34 cellular contexts compared by ENCODE assay signal in the genomic region with DNA sequence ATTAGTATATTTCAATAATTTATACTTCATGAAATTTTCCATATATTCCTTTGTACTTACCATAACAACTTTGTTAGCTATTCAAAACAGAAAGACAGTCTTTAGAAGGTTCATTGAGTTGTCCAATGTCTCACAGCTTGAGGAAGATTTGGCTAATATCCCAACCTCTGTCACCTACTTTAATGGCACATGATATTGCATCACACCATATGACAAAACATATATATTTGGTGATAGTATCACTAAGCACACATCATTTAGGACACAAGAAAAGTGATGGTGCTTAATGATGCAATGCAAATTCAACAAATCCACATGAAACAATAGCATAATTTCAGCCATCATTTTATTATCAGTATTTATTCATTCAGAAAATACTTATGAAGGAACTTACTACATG.
"Had no signal": no experiment of that assay in that cellular context is flagged by ENCODE, and none has a peak within 500 bp of the region (broad histone marks: within the 10 kb centered on the region; RNA-seq: fewer than 3 reads in every experiment).

No MANE protein-coding gene starts in this region.

- H3K4me3 ChIP-seq: adrenal gland, body of pancreas, breast epithelium had no signal

- H3K27me3 Mint-ChIP-seq: activated B cell treated with CpG ODN at 0.5 μM for 24 hours; activated CD4-positive, alpha-beta memory T cell treated with anti-CD3 and anti-CD28 coated beads for 36 hours; activated CD4-positive, alpha-beta T cell treated with anti-CD3 and anti-CD28 coated beads, Interleukin-2, amount 10 ng/mL, durations not matched to agents 24 days and 14 days; activated CD8-positive, alpha-beta T cell treated with anti-CD3 and anti-CD28 coated beads for 36 hours; activated naive CD8-positive, alpha-beta T cell treated with anti-CD3 and anti-CD28 coated beads for 36 hours; activated T-helper 17 cell treated with anti-CD3 and anti-CD28 coated beads, Interleukin-2, amount 50 U/mL, for 72 hours had no signal

- H3K36me3 Mint-ChIP-seq: activated CD4-positive, alpha-beta memory T cell treated with anti-CD3 and anti-CD28 coated beads for 36 hours; activated naive CD4-positive, alpha-beta T cell treated with anti-CD3 and anti-CD28 coated beads, Interleukin-2, amount 50 U/mL, for 72 hours; activated naive CD8-positive, alpha-beta T cell treated with anti-CD3 and anti-CD28 coated beads for 36 hours had no signal

- DNase-seq: activated B cell treated with CpG ODN at 0.5 μM for 24 hours; activated CD4-positive, alpha-beta memory T cell treated with anti-CD3 and anti-CD28 coated beads for 36 hours; activated CD4-positive, alpha-beta T cell treated with anti-CD3 and anti-CD28 coated beads for 4 hours; activated CD4-positive, alpha-beta T cell treated with anti-CD3 and anti-CD28 coated beads, Interleukin-2, amount 10 ng/mL, durations not matched to agents 24 days and 14 days; activated CD4-positive, alpha-beta T cell treated with anti-CD3 and anti-CD28 coated beads, Interleukin-2, amount 50 U/mL, for 1 hour; activated CD4-positive, alpha-beta T cell treated with anti-CD3 and anti-CD28 coated beads, Interleukin-2, amount 50 U/mL, for 4 hours; activated CD4-positive, CD25-positive, alpha-beta regulatory T cell treated with anti-CD3 and anti-CD28 coated beads, Interleukin-2, amount 50 U/mL, for 72 hours; activated CD8-positive, alpha-beta memory T cell treated with anti-CD3 and anti-CD28 coated beads, Interleukin-2, amount 50 U/mL, for 4 hours; activated CD8-positive, alpha-beta T cell treated with anti-CD3 and anti-CD28 coated beads for 36 hours; activated effector memory CD4-positive, alpha-beta T cell treated with anti-CD3 and anti-CD28 coated beads, Interleukin-2, amount 50 U/mL, for 16 hours; activated gamma-delta T cell treated with Interleukin-2 at 50 U/mL for 16 hours; activated naive CD4-positive, alpha-beta T cell; activated naive CD4-positive, alpha-beta T cell treated with anti-CD3 and anti-CD28 coated beads for 36 hours; activated naive CD4-positive, alpha-beta T cell treated with anti-CD3 and anti-CD28 coated beads, Interleukin-2, amount 50 U/mL, for 16 hours; activated naive CD8-positive, alpha-beta T cell treated with anti-CD3 and anti-CD28 coated beads for 36 hours; activated T-cell treated with anti-CD3 and anti-CD28 coated beads for 4 hours; activated T-cell treated with anti-CD3 and anti-CD28 coated beads, Interleukin-2, amount 50 U/mL, for 1 hour; activated T-cell treated with anti-CD3 and anti-CD28 coated beads, Interleukin-2, amount 50 U/mL, for 4 hours; activated T-cell treated with anti-CD3 and anti-CD28 coated beads, Interleukin-2, amount 50 U/mL, for 72 hours; adrenal gland; amniotic stem cell; aorta; body of pancreas; brain microvascular endothelial cell; central memory CD4-positive, alpha-beta T cell; T-helper 2 cell; T-helper 9 cell had no signal

- H3K27ac ChIP-seq: adrenal gland, body of pancreas, brain microvascular endothelial cell, breast epithelium, VCaP had no signal

- H3K4me1 ChIP-seq: adrenal gland, body of pancreas, breast epithelium had no signal

- H3K9me3 Mint-ChIP-seq: activated B cell treated with CpG ODN at 0.5 μM for 24 hours; activated CD4-positive, alpha-beta T cell treated with anti-CD3 and anti-CD28 coated beads, Interleukin-2, amount 10 ng/mL, durations not matched to agents 24 days and 14 days; T-helper 2 cell treated with Interferon-gamma antibody and Interleukin-4, amounts not matched to agents 5 μg/mL and 100 μg/mL, for 36 hours had no signal

- H3K4me1 Mint-ChIP-seq: activated B cell treated with CpG ODN at 0.5 μM for 24 hours; activated CD4-positive, alpha-beta T cell treated with anti-CD3 and anti-CD28 coated beads, Interleukin-2, amount 10 ng/mL, durations not matched to agents 24 days and 14 days; activated naive CD8-positive, alpha-beta T cell treated with anti-CD3 and anti-CD28 coated beads for 36 hours; activated T-helper 17 cell treated with anti-CD3 and anti-CD28 coated beads, Interleukin-2, amount 50 U/mL, for 72 hours had no signal

- H3K9me3 ChIP-seq: adrenal gland, body of pancreas, breast epithelium had no signal

- H3K27ac Mint-ChIP-seq: activated B cell treated with CpG ODN at 0.5 μM for 24 hours; activated CD4-positive, alpha-beta memory T cell treated with anti-CD3 and anti-CD28 coated beads for 36 hours; activated CD4-positive, alpha-beta T cell treated with anti-CD3 and anti-CD28 coated beads, Interleukin-2, amount 10 ng/mL, durations not matched to agents 24 days and 14 days; activated CD8-positive, alpha-beta T cell treated with anti-CD3 and anti-CD28 coated beads for 36 hours; activated naive CD4-positive, alpha-beta T cell treated with anti-CD3 and anti-CD28 coated beads for 36 hours; activated naive CD4-positive, alpha-beta T cell treated with anti-CD3 and anti-CD28 coated beads, Interleukin-2, amount 50 U/mL, for 72 hours; activated naive CD8-positive, alpha-beta T cell treated with anti-CD3 and anti-CD28 coated beads for 36 hours; activated T-cell treated with anti-CD3 and anti-CD28 coated beads, Interleukin-2, amount 50 U/mL, for 72 hours; activated T-helper 1 cell treated with anti-CD3 and anti-CD28 coated beads, Interleukin-12 subunit alpha, Interleukin-12 subunit beta, Interleukin-2, Interleukin-4 antibody, amounts not matched to agents 30 ng/mL and 10 ng/mL and 1 ng/mL, durations not matched to agents 14 hours and 24 hours and 36 hours; activated T-helper 17 cell treated with anti-CD3 and anti-CD28 coated beads, Interleukin-2, amount 50 U/mL, for 72 hours; T-helper 2 cell treated with Interferon-gamma antibody and Interleukin-4, amounts not matched to agents 5 μg/mL and 100 μg/mL, for 36 hours had no signal

- ATAC-seq: activated CD8-positive, alpha-beta T cell treated with anti-CD3 and anti-CD28 coated beads for 36 hours; activated naive CD4-positive, alpha-beta T cell treated with anti-CD3 and anti-CD28 coated beads, Interleukin-2, amount 50 U/mL, for 72 hours; activated T-cell treated with anti-CD3 and anti-CD28 coated beads, Interleukin-2, amount 50 U/mL, for 4 hours; activated T-cell treated with anti-CD3 and anti-CD28 coated beads, Interleukin-2, amount 50 U/mL, for 72 hours; activated T-helper 17 cell treated with anti-CD3 and anti-CD28 coated beads, Interleukin-2, amount 50 U/mL, for 72 hours; body of pancreas had no signal

- H3K27me3 ChIP-seq: adrenal gland, body of pancreas, brain microvascular endothelial cell, breast epithelium had no signal

- H3K4me3 Mint-ChIP-seq: activated B cell treated with CpG ODN at 0.5 μM for 24 hours; activated CD4-positive, alpha-beta memory T cell treated with anti-CD3 and anti-CD28 coated beads for 36 hours; activated CD4-positive, alpha-beta T cell treated with anti-CD3 and anti-CD28 coated beads, Interleukin-2, amount 10 ng/mL, durations not matched to agents 24 days and 14 days; activated CD8-positive, alpha-beta T cell treated with anti-CD3 and anti-CD28 coated beads for 36 hours; activated naive CD4-positive, alpha-beta T cell treated with anti-CD3 and anti-CD28 coated beads for 36 hours; activated naive CD8-positive, alpha-beta T cell treated with anti-CD3 and anti-CD28 coated beads for 36 hours; activated T-cell treated with anti-CD3 and anti-CD28 coated beads, Interleukin-2, amount 50 U/mL, for 4 hours; activated T-cell treated with anti-CD3 and anti-CD28 coated beads, Interleukin-2, amount 50 U/mL, for 72 hours; activated T-helper 1 cell treated with anti-CD3 and anti-CD28 coated beads, Interleukin-12 subunit alpha, Interleukin-12 subunit beta, Interleukin-2, Interleukin-4 antibody, amounts not matched to agents 30 ng/mL and 10 ng/mL and 1 ng/mL, durations not matched to agents 14 hours and 24 hours and 36 hours; activated T-helper 17 cell treated with anti-CD3 and anti-CD28 coated beads, Interleukin-2, amount 50 U/mL, for 72 hours; T-helper 2 cell treated with Interferon-gamma antibody and Interleukin-4, amounts not matched to agents 5 μg/mL and 100 μg/mL, for 36 hours had no signal

- FAIRE-seq: astrocyte had no signal

- H3K36me3 ChIP-seq: adrenal gland, brain microvascular endothelial cell, breast epithelium had no signal
